ENCODE assay signal across 26 cellular contexts in genomic region chr15:69315402-69316110, GRCh38. TPM values are rescaled to one million over a fixed set of nuclear protein-coding genes. Genes with fewer than 3 reads are reported as not detected.
"Had no signal": no experiment of that assay in that cellular context is flagged by ENCODE, and none has a peak within 500 bp of the region (broad histone marks: within the 10 kb centered on the region; RNA-seq: fewer than 3 reads in every experiment).

No MANE protein-coding gene starts in this region.

- H3K9me3 ChIP-seq: gastroesophageal sphincter, sigmoid colon, SJSA1 had no signal

- H3K4me1 Mint-ChIP-seq: activated CD8-positive, alpha-beta memory T cell treated with anti-CD3 and anti-CD28 coated beads, Interleukin-2, amount 10 ng/mL, durations not matched to agents 7 days and 5 days; activated naive CD4-positive, alpha-beta T cell treated with anti-CD3 and anti-CD28 coated beads, Interleukin-2, amount 50 U/mL, for 24 hours; central memory CD8-positive, alpha-beta T cell had no signal

- ATAC-seq: activated CD8-positive, alpha-beta memory T cell treated with anti-CD3 and anti-CD28 coated beads, Interleukin-2, amount 10 ng/mL, durations not matched to agents 7 days and 5 days; activated CD8-positive, alpha-beta T cell treated with anti-CD3 and anti-CD28 coated beads for 36 hours; gastroesophageal sphincter; stimulated activated memory B cell treated with anti-CD40 and anti-IgM and Interleukin-4, amounts not matched to agents 10 μg/mL and 1 μg/mL and 100 μg/mL, for 72 hours had no signal

- H3K9me3 Mint-ChIP-seq: activated CD4-positive, alpha-beta T cell treated with anti-CD3 and anti-CD28 coated beads, Interleukin-2, amount 10 ng/mL, durations not matched to agents 24 days and 14 days; activated CD8-positive, alpha-beta T cell treated with anti-CD3 and anti-CD28 coated beads for 36 hours; activated naive CD4-positive, alpha-beta T cell treated with anti-CD3 and anti-CD28 coated beads, Interleukin-2, amount 50 U/mL, for 24 hours; activated T-helper 1 cell treated with anti-CD3 and anti-CD28 coated beads, Interleukin-12 subunit alpha, Interleukin-12 subunit beta, Interleukin-2, Interleukin-4 antibody, amounts not matched to agents 30 ng/mL and 10 ng/mL and 1 ng/mL, durations not matched to agents 14 hours and 24 hours and 36 hours; central memory CD8-positive, alpha-beta T cell; endodermal cell; nephron progenitor cell; stimulated activated memory B cell treated with anti-CD40 and anti-IgM and Interleukin-4, amounts not matched to agents 10 μg/mL and 1 μg/mL and 100 μg/mL, for 72 hours; T-helper 1 cell treated with Interleukin-12 subunit alpha and Interleukin-12 subunit beta and Interleukin-4 antibody, amounts not matched to agents 30 μg/mL and 1 μg/mL, for 36 hours had no signal

- FAIRE-seq: colon had no signal

- H3K4me3 ChIP-seq: gastroesophageal sphincter, sigmoid colon, SJSA1, smooth muscle cell had no signal

- H3K27ac ChIP-seq: gastroesophageal sphincter, sigmoid colon, SJSA1 had no signal

- DNase-seq: activated CD4-positive, alpha-beta T cell treated with anti-CD3 and anti-CD28 coated beads, Interleukin-2, amount 10 ng/mL, durations not matched to agents 24 days and 14 days; activated CD4-positive, CD25-positive, alpha-beta regulatory T cell; activated CD8-positive, alpha-beta memory T cell treated with anti-CD3 and anti-CD28 coated beads, Interleukin-2, amount 10 ng/mL, durations not matched to agents 7 days and 5 days; activated CD8-positive, alpha-beta T cell treated with anti-CD3 and anti-CD28 coated beads for 36 hours; activated gamma-delta T cell; endodermal cell; head of caudate nucleus; hypothalamus; islet precursor cell; nephron progenitor cell; nucleus accumbens; retina; sigmoid colon; stimulated activated CD4-positive, alpha-beta T cell treated with anti-CD3 and anti-CD28 coated beads, Interleukin-15, amount 100 ng/mL, for 24 hours; T1000; trophoblast cell had no signal

- H3K4me3 Mint-ChIP-seq: activated CD4-positive, alpha-beta T cell treated with anti-CD3 and anti-CD28 coated beads, Interleukin-2, amount 10 ng/mL, durations not matched to agents 24 days and 14 days; activated CD8-positive, alpha-beta memory T cell treated with anti-CD3 and anti-CD28 coated beads, Interleukin-2, amount 10 ng/mL, durations not matched to agents 7 days and 5 days; activated CD8-positive, alpha-beta T cell treated with anti-CD3 and anti-CD28 coated beads for 36 hours; activated naive CD4-positive, alpha-beta T cell treated with anti-CD3 and anti-CD28 coated beads, Interleukin-2, amount 50 U/mL, for 24 hours; activated T-helper 1 cell treated with anti-CD3 and anti-CD28 coated beads, Interleukin-12 subunit alpha, Interleukin-12 subunit beta, Interleukin-2, Interleukin-4 antibody, amounts not matched to agents 30 ng/mL and 10 ng/mL and 1 ng/mL, durations not matched to agents 14 hours and 24 hours and 36 hours; central memory CD8-positive, alpha-beta T cell; endodermal cell; nephron progenitor cell; stimulated activated memory B cell treated with anti-CD40 and anti-IgM and Interleukin-4, amounts not matched to agents 10 μg/mL and 1 μg/mL and 100 μg/mL, for 72 hours; T-helper 1 cell treated with Interleukin-12 subunit alpha and Interleukin-12 subunit beta and Interleukin-4 antibody, amounts not matched to agents 30 μg/mL and 1 μg/mL, for 36 hours had no signal

- H3K36me3 Mint-ChIP-seq: activated CD8-positive, alpha-beta memory T cell treated with anti-CD3 and anti-CD28 coated beads, Interleukin-2, amount 10 ng/mL, durations not matched to agents 7 days and 5 days; activated naive CD4-positive, alpha-beta T cell treated with anti-CD3 and anti-CD28 coated beads, Interleukin-2, amount 50 U/mL, for 24 hours; stimulated activated memory B cell treated with anti-CD40 and anti-IgM and Interleukin-4, amounts not matched to agents 10 μg/mL and 1 μg/mL and 100 μg/mL, for 72 hours had no signal

- H3K4me1 ChIP-seq: gastroesophageal sphincter, sigmoid colon had no signal

- H3K27ac Mint-ChIP-seq: activated CD4-positive, alpha-beta T cell treated with anti-CD3 and anti-CD28 coated beads, Interleukin-2, amount 10 ng/mL, durations not matched to agents 24 days and 14 days; activated CD8-positive, alpha-beta memory T cell treated with anti-CD3 and anti-CD28 coated beads, Interleukin-2, amount 10 ng/mL, durations not matched to agents 7 days and 5 days; activated CD8-positive, alpha-beta T cell treated with anti-CD3 and anti-CD28 coated beads for 36 hours; activated naive CD4-positive, alpha-beta T cell treated with anti-CD3 and anti-CD28 coated beads, Interleukin-2, amount 50 U/mL, for 24 hours; activated T-helper 1 cell treated with anti-CD3 and anti-CD28 coated beads, Interleukin-12 subunit alpha, Interleukin-12 subunit beta, Interleukin-2, Interleukin-4 antibody, amounts not matched to agents 30 ng/mL and 10 ng/mL and 1 ng/mL, durations not matched to agents 14 hours and 24 hours and 36 hours; nephron progenitor cell; stimulated activated memory B cell treated with anti-CD40 and anti-IgM and Interleukin-4, amounts not matched to agents 10 μg/mL and 1 μg/mL and 100 μg/mL, for 72 hours; T-helper 1 cell treated with Interleukin-12 subunit alpha and Interleukin-12 subunit beta and Interleukin-4 antibody, amounts not matched to agents 30 μg/mL and 1 μg/mL, for 36 hours had no signal

- H3K36me3 ChIP-seq: gastroesophageal sphincter, sigmoid colon, SJSA1 had no signal

- H3K27me3 ChIP-seq: sigmoid colon, SJSA1 had no signal

RNA-seq across cellular contexts. Expression of gene PAQR5, which starts 16.8 kb away (rescaled TPM):
- total RNA-seq: activated CD4-positive, alpha-beta T cell treated with anti-CD3 and anti-CD28 coated beads, Interleukin-2, amount 10 ng/mL, durations not matched to agents 24 days and 14 days; activated CD8-positive, alpha-beta memory T cell treated with anti-CD3 and anti-CD28 coated beads, Interleukin-2, amount 10 ng/mL, durations not matched to agents 7 days and 5 days; activated T-helper 1 cell treated with anti-CD3 and anti-CD28 coated beads, Interleukin-12 subunit alpha, Interleukin-12 subunit beta, Interleukin-2, Interleukin-4 antibody, amounts not matched to agents 30 ng/mL and 10 ng/mL and 1 ng/mL, durations not matched to agents 14 hours and 24 hours and 36 hours; lung microvascular endothelial cell had no signal
